Comparison of ENCODE assay signal across 22 cellular contexts in genomic region chr2:183597841-183598240, GRCh38.
"Had no signal": no experiment of that assay in that cellular context is flagged by ENCODE, and none has a peak within 500 bp of the region (broad histone marks: within the 10 kb centered on the region; RNA-seq: fewer than 3 reads in every experiment).

No MANE protein-coding gene starts in this region.

- H3K4me3 ChIP-seq: adrenal gland, K562 had no signal

- H3K9me3 Mint-ChIP-seq: activated T-helper 2 cell treated with anti-CD3 and anti-CD28 coated beads, Interferon-gamma antibody, Interleukin-2, Interleukin-4, amounts not matched to agents 10 μg/mL and 5 μg/mL and 100 μg/mL, durations not matched to agents 14 hours and 24 hours and 36 hours; T-helper 1 cell treated with Interleukin-12 subunit alpha and Interleukin-12 subunit beta and Interleukin-4 antibody, amounts not matched to agents 30 μg/mL and 1 μg/mL, for 36 hours had no signal

- H3K36me3 Mint-ChIP-seq: activated naive CD8-positive, alpha-beta T cell treated with anti-CD3 and anti-CD28 coated beads, Interleukin-2, amount 10 ng/mL, durations not matched to agents 7 days and 5 days had no signal

- H3K27ac Mint-ChIP-seq: activated CD8-positive, alpha-beta T cell treated with anti-CD3 and anti-CD28 coated beads for 36 hours; activated naive CD8-positive, alpha-beta T cell treated with anti-CD3 and anti-CD28 coated beads, Interleukin-2, amount 10 ng/mL, durations not matched to agents 7 days and 5 days; activated T-cell treated with anti-CD3 and anti-CD28 coated beads, Interleukin-2, amount 50 U/mL, for 72 hours; activated T-helper 2 cell treated with anti-CD3 and anti-CD28 coated beads, Interferon-gamma antibody, Interleukin-2, Interleukin-4, amounts not matched to agents 10 μg/mL and 5 μg/mL and 100 μg/mL, durations not matched to agents 14 hours and 24 hours and 36 hours; T-helper 1 cell treated with Interleukin-12 subunit alpha and Interleukin-12 subunit beta and Interleukin-4 antibody, amounts not matched to agents 30 μg/mL and 1 μg/mL, for 36 hours had no signal

- H3K36me3 ChIP-seq: adrenal gland had no signal

- ATAC-seq: activated CD4-positive, CD25-positive, alpha-beta regulatory T cell treated with anti-CD3 and anti-CD28 coated beads, Interleukin-2, amount 50 U/mL, for 24 hours; activated CD8-positive, alpha-beta T cell treated with anti-CD3 and anti-CD28 coated beads for 36 hours; activated T-cell treated with anti-CD3 and anti-CD28 coated beads, Interleukin-2, amount 50 U/mL, for 72 hours; K562; Panc1 had no signal

- DNase-seq: activated CD4-positive, alpha-beta T cell treated with anti-CD3 and anti-CD28 coated beads for 4 hours; activated CD8-positive, alpha-beta memory T cell treated with anti-CD3 and anti-CD28 coated beads, Interleukin-2, amount 50 U/mL, for 4 hours; activated CD8-positive, alpha-beta T cell treated with anti-CD3 and anti-CD28 coated beads for 36 hours; activated naive CD4-positive, alpha-beta T cell treated with anti-CD3 and anti-CD28 coated beads, Interleukin-2, amount 50 U/mL, for 16 hours; activated naive CD8-positive, alpha-beta T cell treated with anti-CD3 and anti-CD28 coated beads, Interleukin-2, amount 10 ng/mL, durations not matched to agents 7 days and 5 days; activated T-cell treated with anti-CD3 and anti-CD28 coated beads, Interleukin-2, amount 50 U/mL, for 72 hours; adrenal gland; anterior cingulate cortex; central memory CD4-positive, alpha-beta T cell; Karpas-422; NCI-H1105 treated with DMSO at 0.1 percent for 48 hours; NCI-H1436 treated with DMSO at 0.1 percent for 48 hours; NCI-H187; NCI-H2081; NCI-H526; NCI-H774; SHP77 treated with DMSO at 0.1 percent for 48 hours had no signal

- H3K27me3 Mint-ChIP-seq: activated CD8-positive, alpha-beta T cell treated with anti-CD3 and anti-CD28 coated beads for 36 hours; activated naive CD8-positive, alpha-beta T cell treated with anti-CD3 and anti-CD28 coated beads, Interleukin-2, amount 10 ng/mL, durations not matched to agents 7 days and 5 days had no signal

- H3K4me1 ChIP-seq: adrenal gland had no signal

- H3K4me1 Mint-ChIP-seq: activated naive CD8-positive, alpha-beta T cell treated with anti-CD3 and anti-CD28 coated beads, Interleukin-2, amount 10 ng/mL, durations not matched to agents 7 days and 5 days had no signal

- H3K4me3 Mint-ChIP-seq: activated CD8-positive, alpha-beta T cell treated with anti-CD3 and anti-CD28 coated beads for 36 hours; activated naive CD8-positive, alpha-beta T cell treated with anti-CD3 and anti-CD28 coated beads, Interleukin-2, amount 10 ng/mL, durations not matched to agents 7 days and 5 days; activated T-cell treated with anti-CD3 and anti-CD28 coated beads, Interleukin-2, amount 50 U/mL, for 72 hours; T-helper 1 cell treated with Interleukin-12 subunit alpha and Interleukin-12 subunit beta and Interleukin-4 antibody, amounts not matched to agents 30 μg/mL and 1 μg/mL, for 36 hours had no signal

- H3K27me3 ChIP-seq: adrenal gland had no signal

- H3K27ac ChIP-seq: adrenal gland had no signal

- H3K9me3 ChIP-seq: adrenal gland had no signal
